Comparison of ENCODE assay signal across 1 cellular context in genomic region chr1:111217183-111217910, GRCh38.
TF ChIP-seq lines count a peak whose summit lies in the region.

No MANE protein-coding gene starts in this region.

TF ChIP-seq in K562, 482 proteins besides CTCF, POLR2A, EP300 and RAD21:
- TF ChIP-seq PML (IDR thresholded peaks at IDR 0.05; ENCODE audit: low read length) (no peak), GTF3C2 (IDR thresholded peaks at IDR 0.05; ENCODE audit: borderline replicate concordance, extremely low read depth, insufficient read length) (no peak), RAD51 (IDR thresholded peaks at IDR 0.05; ENCODE audit: borderline replicate concordance, low read depth) (0 out of 2 replicates have a peak, but pooled peaks have one; percentile 13), MEIS2 (IDR thresholded peaks at IDR 0.05; ENCODE audit: partially characterized antibody) (no peak), ZNF644 (tag; IDR thresholded peaks at IDR 0.05; ENCODE audit: low read depth) (no peak), FOXK1 (CRISPR knock-in tag; IDR thresholded peaks at IDR 0.05; ENCODE audit: borderline replicate concordance) (no peak), HCFC1 (IDR thresholded peaks at IDR 0.05; ENCODE audit: low read depth, low read length) (no peak), ZKSCAN3 (CRISPR knock-in tag; IDR thresholded peaks at IDR 0.05) (no peak), IRF9 (tag; IDR thresholded peaks at IDR 0.05) (no peak), HDAC3 (IDR thresholded peaks at IDR 0.05; ENCODE audit: borderline replicate concordance, partially characterized antibody) (no peak), NUFIP1 (IDR thresholded peaks at IDR 0.05; ENCODE audit: partially characterized antibody) (no peak), ZNF311 (CRISPR knock-in tag; IDR thresholded peaks at IDR 0.05) (no peak), POLR2AphosphoS2 (IDR thresholded peaks at IDR 0.05; ENCODE audit: low read length) (no peak), TFE3 (CRISPR knock-in tag; IDR thresholded peaks at IDR 0.05) (peak; percentile 89), NCOA4 (IDR thresholded peaks at IDR 0.05; ENCODE audit: partially characterized antibody) (no peak)
